ENCODE assay signal across 14 cellular contexts in genomic region chr11:112627588-112628045, GRCh38.
A peak's percentile ranks its signal among the peaks of the same experiment; 100 is the strongest.
DNase-seq lines count a peak whose midpoint lies in the region; ATAC-seq and TF ChIP-seq lines count a peak whose summit lies in the region.
"Had no signal": no experiment of that assay in that cellular context is flagged by ENCODE, and none has a peak within 500 bp of the region (broad histone marks: within the 10 kb centered on the region; RNA-seq: fewer than 3 reads in every experiment).

No MANE protein-coding gene starts in this region.

- TF ChIP-seq CTCF in MM.1S (IDR thresholded peaks at IDR 0.05; ENCODE audit: low read length): no peak
- TF ChIP-seq CTCF in nephron progenitor cell (IDR thresholded peaks at IDR 0.05): no peak

- no peak overlapping the region for H3K4me2 ChIP-seq in MM.1S (ENCODE audit: low read depth, low read length)

- peaks cover 17% of the 10 kb centered on the region for H3K4me1 Mint-ChIP-seq in nephron progenitor cell
- H3K4me1 Mint-ChIP-seq: CD4-positive, alpha-beta memory T cell; naive B cell had no signal

- H3K9me3 ChIP-seq in MM.1S (replicated peaks; ENCODE audit: insufficient read depth, low read length): no peaks in the 10 kb centered on the region
- H3K9me3 ChIP-seq: uterus had no signal

- peaks cover 16% of the 10 kb centered on the region for H3K27me3 Mint-ChIP-seq in nephron progenitor cell (ENCODE audit: low read depth, poor library complexity)

- H3K9ac ChIP-seq in MM.1S (ENCODE audit: low read length): no peak overlapping the region

- peaks cover under 1% of the 10 kb centered on the region for H3K9me3 Mint-ChIP-seq in nephron progenitor cell

- no peak overlapping the region for H3K27ac Mint-ChIP-seq in nephron progenitor cell
- H3K27ac Mint-ChIP-seq: CD4-positive, alpha-beta memory T cell; naive B cell had no signal

- H4K20me1 ChIP-seq in MM.1S (ENCODE audit: insufficient read depth, low read length): no peaks in the 10 kb centered on the region

- peak; percentile 55 for ATAC-seq in GM18520 (IDR thresholded peaks at IDR 0.05; ENCODE audit: unreplicated experiment)
- ATAC-seq in GM21360 (IDR thresholded peaks at IDR 0.05; ENCODE audit: unreplicated experiment): peak; percentile 62
- ATAC-seq in HG02973 (IDR thresholded peaks at IDR 0.05; ENCODE audit: unreplicated experiment): peak; percentile 61

- no peak overlapping the region for H3K4me3 ChIP-seq in MM.1S (ENCODE audit: low read length)
- H3K4me3 ChIP-seq: uterus had no signal

- H3K9me2 ChIP-seq in MM.1S (replicated peaks; ENCODE audit: insufficient read depth, low read length): no peaks in the 10 kb centered on the region

- no peaks in the 10 kb centered on the region for H3F3A ChIP-seq in MM.1S (ENCODE audit: insufficient read depth, low read length)

- DNase-seq in MM.1S: peak; percentile 36
- no peak for DNase-seq in nephron progenitor cell
- DNase-seq in Kasumi-1 (lab: John Stamatoyannopoulos, UW): no peak
- no peak for DNase-seq in activated CD4-positive, alpha-beta T cell treated with anti-CD3 and anti-CD28 coated beads for 4 hours
- no peak for DNase-seq in activated T-cell treated with anti-CD3 and anti-CD28 coated beads, Interleukin-2, amount 50 U/mL, for 1 hour
- DNase-seq: activated naive CD4-positive, alpha-beta T cell; CD4-positive, alpha-beta memory T cell; cerebellar nuclear complex; naive B cell; NCI-H1105 treated with DMSO at 0.1 percent for 48 hours; uterus had no signal

- H2AFZ ChIP-seq in MM.1S (ENCODE audit: low read length): no peak overlapping the region

- H3K36me3 Mint-ChIP-seq in nephron progenitor cell (ENCODE audit: low read depth): no peaks in the 10 kb centered on the region
- H3K36me3 Mint-ChIP-seq: CD4-positive, alpha-beta memory T cell; naive B cell had no signal

- no peak overlapping the region for H3K27ac ChIP-seq in MM.1S (ENCODE audit: low read length)
- H3K27ac ChIP-seq: uterus had no signal

- no peaks in the 10 kb centered on the region for H3K79me2 ChIP-seq in MM.1S (ENCODE audit: low read length)

- H3K4me3 Mint-ChIP-seq in nephron progenitor cell: no peak overlapping the region
- H3K4me3 Mint-ChIP-seq: CD4-positive, alpha-beta memory T cell; naive B cell had no signal

- H3K4me1 ChIP-seq in MM.1S (ENCODE audit: low read length): no peaks in the 10 kb centered on the region

- H3K36me3 ChIP-seq in MM.1S (replicated peaks; ENCODE audit: insufficient read depth, low read length): no peaks in the 10 kb centered on the region
- H3K36me3 ChIP-seq: uterus had no signal

- no peaks in the 10 kb centered on the region for H3K27me3 ChIP-seq in MM.1S (replicated peaks; ENCODE audit: insufficient read depth, low read length)
- H3K27me3 ChIP-seq: uterus had no signal
